8 cellular contexts compared by ENCODE assay signal in genomic region chr16:30774367-30775130, GRCh38. TPM values are rescaled to one million over a fixed set of nuclear protein-coding genes. Genes with fewer than 3 reads are reported as not detected.
A peak's percentile ranks its signal among the peaks of the same experiment; 100 is the strongest.
DNase-seq lines count a peak whose midpoint lies in the region; ATAC-seq and TF ChIP-seq lines count a peak whose summit lies in the region.

No MANE protein-coding gene starts in this region.

- H3K4me3 Mint-ChIP-seq in CD14-positive monocyte, result peak overlapping the region; percentile 93 to 97

- H3K4me1 ChIP-seq in esophagus squamous epithelium (peaks cover 14 to 47% (median 23%) of the 10 kb centered on the region in 3 donors), neuron (ENCODE audit: insufficient read depth, low read length) (peaks cover 21% of the 10 kb centered on the region)

- H3K9me3 Mint-ChIP-seq in CD14-positive monocyte, result no peaks in the 10 kb centered on the region

- no peak overlapping the region for H2AFZ ChIP-seq in neuron (ENCODE audit: low read depth, low read length)

- H3K4me1 Mint-ChIP-seq in CD14-positive monocyte, result peaks cover 43% of the 10 kb centered on the region

- CTCF ChIA-PET in RWPE1 (lab: Yijun Ruan, JAX), result interaction anchor here (0.6 kb wide), 2 partner anchors 31 to 145 kb away, joined by 3 to 4 read pairs; no protein-coding TSS in a partner anchor

- no peak for TF ChIP-seq POLR2A in esophagus squamous epithelium (IDR thresholded peaks at IDR 0.05)

- H3K27me3 ChIP-seq in esophagus squamous epithelium (no peaks in the 10 kb centered on the region), neuron (ENCODE audit: insufficient read depth, low read length) (no peaks in the 10 kb centered on the region)

- H3K36me3 ChIP-seq in esophagus squamous epithelium (peaks cover 28 to 52% (median 32%) of the 10 kb centered on the region in 3 donors), neuron (ENCODE audit: insufficient read depth, low read length) (peaks cover 46% of the 10 kb centered on the region)

- H3K27me3 Mint-ChIP-seq in CD14-positive monocyte (ENCODE audit: low read depth in 3 of 3), result peaks cover 0 to 3% (median 2%) of the 10 kb centered on the region in 3 donors

- no peak for ATAC-seq in HG03097 (IDR thresholded peaks at IDR 0.05; ENCODE audit: low FRiP score, unreplicated experiment)

- POLR2A ChIA-PET in RWPE1 (lab: Yijun Ruan, JAX; ENCODE audit: low non-redundant PET), result interaction anchor here (0.6 to 1.4 kb wide), 2 partner anchors 10 to 38 kb away, joined by 6 to 7 read pairs; no protein-coding TSS in a partner anchor

- no peaks in the 10 kb centered on the region for H3K9me3 ChIP-seq in esophagus squamous epithelium
- no peaks in the 10 kb centered on the region for H3K9me3 ChIP-seq in neuron (ENCODE audit: low read length)

- intact Hi-C loops in CD14-positive monocyte (cut with micrococcal nuclease), result no loop called here
- intact Hi-C loops in esophagus squamous epithelium (cut with DNase I), result no loop called here

- H3K27ac ChIP-seq in RWPE1 (peak overlapping the region; percentile 95), esophagus squamous epithelium (peak overlapping the region; percentile 84 to 89 (median 84))

- DNase-seq in CD14-positive monocyte (ENCODE audit: low spot score) (no peak), RWPE1 (ENCODE audit: low spot score) (no peak), esophagus squamous epithelium (lab: John Stamatoyannopoulos, UW) (no peak), superior temporal gyrus (ENCODE audit: extremely low spot score) (no peak), RPMI8226 (no peak), SKM-1 (lab: John Stamatoyannopoulos, UW; ENCODE audit: unreplicated experiment) (no peak)

- H3K4me3 ChIP-seq in esophagus squamous epithelium, result peak overlapping the region; percentile 71 to 81 (median 76)
- peak overlapping the region; percentile 82 for H3K4me3 ChIP-seq in neuron (ENCODE audit: low read length)

- WGBS in esophagus squamous epithelium, 2 donors, result 14 to 40% methylated on average over 1 to 2 of the region's 8 CpGs

- peak overlapping the region in 5 of 7 donors; percentile 67 to 92 (median 83) for H3K27ac Mint-ChIP-seq in CD14-positive monocyte

- peaks cover 39 to 51% of the 10 kb centered on the region in 2 donors for H3K36me3 Mint-ChIP-seq in CD14-positive monocyte

- no peak for TF ChIP-seq CTCF in CD14-positive monocyte (IDR thresholded peaks at IDR 0.05)
- TF ChIP-seq CTCF in RWPE1 (conservative IDR thresholded peaks at IDR 0.05; ENCODE audit: low read depth), result no peak
- TF ChIP-seq CTCF in esophagus squamous epithelium (IDR thresholded peaks at IDR 0.05), result no peak

RNA-seq across cellular contexts. Expression of gene RNF40, which starts 12.4 kb away (rescaled TPM):
- 10 to 100 TPM; 14.8 to 34.9 TPM for polyA plus RNA-seq in CD14-positive monocyte
- total RNA-seq in esophagus squamous epithelium, result 10 to 100 TPM; 53.8 to 81.1 (median 73.4) TPM

RNA-seq across cellular contexts. Expression of gene ZNF629, which starts 12.5 kb away (rescaled TPM):
- under 1 TPM; 0.27 to 0.73 TPM for polyA plus RNA-seq in CD14-positive monocyte
- 10 to 100 TPM in 1 of 4 donors, 1 to 10 TPM in 3; 5.0 to 11.4 (median 6.2) TPM for total RNA-seq in esophagus squamous epithelium

RNA-seq across cellular contexts. Expression of gene CFAP119, which starts 12.7 kb away (rescaled TPM):
- 1 to 10 TPM; 2.4 to 3.5 TPM for polyA plus RNA-seq in CD14-positive monocyte
- total RNA-seq in esophagus squamous epithelium, result 1 to 10 TPM in 3 of 4 donors, not detected in 1; 1.3 to 5.0 (median 3.4) TPM

RNA-seq across cellular contexts. Expression of gene PHKG2, which starts 26.3 kb away (rescaled TPM):
- polyA plus RNA-seq in CD14-positive monocyte, result 10 to 100 TPM; 45.4 to 54.2 TPM
- 10 to 100 TPM; 18.6 to 27.8 (median 21.7) TPM for total RNA-seq in esophagus squamous epithelium
